In the genomic region with DNA sequence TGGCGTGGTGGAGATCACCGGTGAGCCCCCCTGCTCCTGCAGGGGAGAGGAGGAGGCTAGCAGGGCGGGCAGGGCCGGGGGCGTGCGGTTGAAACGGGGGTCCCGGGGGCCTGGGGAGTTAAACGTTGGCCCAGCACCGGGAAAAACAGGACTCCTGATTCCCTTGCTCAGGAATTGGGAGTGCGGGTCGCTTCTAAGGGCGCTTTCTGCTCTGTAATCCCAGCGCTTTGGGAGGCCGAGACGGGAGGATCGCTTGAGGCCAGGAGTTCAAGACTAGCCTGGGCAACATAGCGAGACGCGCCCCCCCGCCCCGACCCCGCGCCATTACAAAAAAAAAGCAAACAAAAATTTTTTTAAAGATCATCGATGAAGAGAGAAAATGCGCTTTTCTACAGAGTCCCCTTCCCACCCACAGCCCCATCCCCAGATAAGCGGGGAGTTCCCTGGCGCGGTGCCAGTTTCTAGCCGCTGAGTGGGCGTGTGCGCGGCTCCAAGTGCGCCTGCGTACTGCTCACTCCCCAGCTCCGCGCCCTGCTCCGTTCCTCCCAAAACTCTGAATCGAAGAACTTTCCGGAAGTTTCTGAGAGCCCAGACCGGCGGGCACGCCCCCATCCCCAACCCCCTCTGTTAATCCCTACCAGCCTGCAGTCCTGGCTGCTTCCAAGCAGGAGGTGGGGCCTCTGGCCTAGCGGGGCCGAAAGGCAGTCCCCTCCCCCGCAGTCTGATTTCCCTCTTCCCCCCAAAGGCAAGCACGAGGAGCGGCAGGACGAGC, we compare ENCODE assay signal across 1 cellular context.
TF ChIP-seq lines count a peak whose summit lies in the region.

No MANE protein-coding gene starts in this region.

TF ChIP-seq in HepG2, 621 proteins besides CTCF, POLR2A, EP300 and RAD21 (continued from another document):
- TF ChIP-seq, protein P1, sequence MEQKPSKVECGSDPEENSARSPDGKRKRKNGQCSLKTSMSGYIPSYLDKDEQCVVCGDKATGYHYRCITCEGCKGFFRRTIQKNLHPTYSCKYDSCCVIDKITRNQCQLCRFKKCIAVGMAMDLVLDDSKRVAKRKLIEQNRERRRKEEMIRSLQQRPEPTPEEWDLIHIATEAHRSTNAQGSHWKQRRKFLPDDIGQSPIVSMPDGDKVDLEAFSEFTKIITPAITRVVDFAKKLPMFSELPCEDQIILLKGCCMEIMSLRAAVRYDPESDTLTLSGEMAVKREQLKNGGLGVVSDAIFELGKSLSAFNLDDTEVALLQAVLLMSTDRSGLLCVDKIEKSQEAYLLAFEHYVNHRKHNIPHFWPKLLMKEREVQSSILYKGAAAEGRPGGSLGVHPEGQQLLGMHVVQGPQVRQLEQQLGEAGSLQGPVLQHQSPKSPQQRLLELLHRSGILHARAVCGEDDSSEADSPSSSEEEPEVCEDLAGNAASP (CRISPR knock-in tag; IDR thresholded peaks at IDR 0.05; ENCODE audit: borderline replicate concordance), result 0 out of 2 replicates have a peak, but pooled peaks have one; percentile 10
- TF ChIP-seq ZNF775 (CRISPR knock-in tag; IDR thresholded peaks at IDR 0.05; ENCODE audit: borderline replicate concordance), result 0 out of 2 replicates have a peak, but pooled peaks have one; percentile 2
- no peak for TF ChIP-seq NR2F1 (CRISPR knock-in tag; IDR thresholded peaks at IDR 0.05)
- no peak for TF ChIP-seq THAP7 (CRISPR knock-in tag; IDR thresholded peaks at IDR 0.05)
- TF ChIP-seq, protein P2, sequence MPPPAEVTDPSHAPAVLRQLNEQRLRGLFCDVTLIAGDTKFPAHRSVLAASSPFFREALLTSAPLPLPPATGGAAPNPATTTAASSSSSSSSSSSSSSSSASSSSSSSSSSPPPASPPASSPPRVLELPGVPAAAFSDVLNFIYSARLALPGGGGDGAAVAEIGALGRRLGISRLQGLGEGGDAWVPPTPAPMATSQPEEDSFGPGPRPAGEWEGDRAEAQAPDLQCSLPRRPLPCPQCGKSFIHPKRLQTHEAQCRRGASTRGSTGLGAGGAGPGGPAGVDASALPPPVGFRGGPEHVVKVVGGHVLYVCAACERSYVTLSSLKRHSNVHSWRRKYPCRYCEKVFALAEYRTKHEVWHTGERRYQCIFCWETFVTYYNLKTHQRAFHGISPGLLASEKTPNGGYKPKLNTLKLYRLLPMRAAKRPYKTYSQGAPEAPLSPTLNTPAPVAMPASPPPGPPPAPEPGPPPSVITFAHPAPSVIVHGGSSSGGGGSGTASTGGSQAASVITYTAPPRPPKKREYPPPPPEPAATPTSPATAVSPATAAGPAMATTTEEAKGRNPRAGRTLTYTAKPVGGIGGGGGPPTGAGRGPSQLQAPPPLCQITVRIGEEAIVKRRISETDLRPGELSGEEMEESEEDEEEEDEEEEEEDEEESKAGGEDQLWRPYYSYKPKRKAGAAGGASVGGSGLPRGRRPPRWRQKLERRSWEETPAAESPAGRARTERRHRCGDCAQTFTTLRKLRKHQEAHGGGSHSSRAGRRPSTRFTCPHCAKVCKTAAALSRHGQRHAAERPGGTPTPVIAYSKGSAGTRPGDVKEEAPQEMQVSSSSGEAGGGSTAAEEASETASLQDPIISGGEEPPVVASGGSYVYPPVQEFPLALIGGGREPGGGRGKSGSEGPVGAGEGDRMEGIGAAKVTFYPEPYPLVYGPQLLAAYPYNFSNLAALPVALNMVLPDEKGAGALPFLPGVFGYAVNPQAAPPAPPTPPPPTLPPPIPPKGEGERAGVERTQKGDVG (CRISPR knock-in tag; IDR thresholded peaks at IDR 0.05; ENCODE audit: borderline replicate concordance), result no peak
- no peak for TF ChIP-seq AHDC1 (CRISPR knock-in tag; IDR thresholded peaks at IDR 0.05; ENCODE audit: borderline replicate concordance)
- no peak for TF ChIP-seq ZNF296 (CRISPR knock-in tag; conservative IDR thresholded peaks at IDR 0.05)
- no peak for TF ChIP-seq ZBTB7B (CRISPR knock-in tag; IDR thresholded peaks at IDR 0.05)
- peak; percentile 84 for TF ChIP-seq ZNF687 (CRISPR knock-in tag; IDR thresholded peaks at IDR 0.05)
- no peak for TF ChIP-seq NFE2L2 (IDR thresholded peaks at IDR 0.05; ENCODE audit: low read length)
- TF ChIP-seq GABPA (IDR thresholded peaks at IDR 0.05; ENCODE audit: low read depth, low read length), result no peak
- TF ChIP-seq GABPA (CRISPR knock-in tag; IDR thresholded peaks at IDR 0.05; ENCODE audit: low read depth), result peak; percentile 63; the same call in 1 of the 2 replicates
- TF ChIP-seq SP5 (CRISPR knock-in tag; IDR thresholded peaks at IDR 0.05; ENCODE audit: borderline replicate concordance, low read depth), result peak; percentile 77; the same call in 1 of the 2 replicates
- 0 out of 2 replicates have a peak, but pooled peaks have one; percentile 64 for TF ChIP-seq ZNF792 (CRISPR knock-in tag; IDR thresholded peaks at IDR 0.05)
- 0 out of 2 replicates have a peak, but pooled peaks have one; percentile 34 for TF ChIP-seq ZSCAN9 (CRISPR knock-in tag; IDR thresholded peaks at IDR 0.05; ENCODE audit: borderline replicate concordance)
- TF ChIP-seq ZNF12 (CRISPR knock-in tag; IDR thresholded peaks at IDR 0.05), result peak; percentile 5; the same call in 1 of the 2 replicates
- TF ChIP-seq HMGA1 (CRISPR knock-in tag; conservative IDR thresholded peaks at IDR 0.05), result no peak
